Comparison of ENCODE assay signal across 15 cellular contexts in the genomic region with DNA sequence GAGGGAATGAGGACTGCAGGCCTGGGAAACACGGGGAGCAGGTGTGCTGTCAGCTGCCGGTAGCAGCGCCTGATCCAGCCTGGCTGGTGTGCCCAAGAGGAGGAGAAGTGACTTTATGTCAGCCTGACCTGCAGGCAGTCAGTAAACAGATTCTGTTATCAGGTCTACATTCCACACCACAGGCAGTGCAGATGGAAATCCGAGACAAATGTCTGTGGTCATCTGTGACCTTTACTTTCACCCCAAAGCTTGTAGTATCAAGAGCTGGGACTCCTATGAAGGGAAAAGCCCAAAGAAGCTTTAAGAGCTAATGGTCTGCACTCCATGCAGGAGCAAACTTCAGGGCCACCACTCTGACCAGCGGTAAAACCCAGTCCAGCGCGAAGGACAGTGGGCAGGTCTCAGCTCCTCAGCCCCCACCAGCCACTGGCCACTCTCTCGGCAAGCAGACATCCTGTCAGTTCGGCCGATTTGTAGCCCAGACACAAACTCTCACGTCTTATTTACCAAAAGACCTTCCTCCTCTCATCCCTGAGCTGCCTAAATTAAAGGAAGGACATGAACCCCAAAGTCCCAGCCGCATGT. TPM values are rescaled to one million over a fixed set of nuclear protein-coding genes. Genes with fewer than 3 reads are reported as not detected.
DNase-seq lines count a peak whose midpoint lies in the region; ATAC-seq, FAIRE-seq and TF ChIP-seq lines count a peak whose summit lies in the region.
"Had no signal": no experiment of that assay in that cellular context is flagged by ENCODE, and none has a peak within 500 bp of the region (broad histone marks: within the 10 kb centered on the region; RNA-seq: fewer than 3 reads in every experiment).

No MANE protein-coding gene starts in this region.

- no peaks in the 10 kb centered on the region for H3K27me3 ChIP-seq in astrocyte (ENCODE audit: insufficient read depth, low read length)
- H3K27me3 ChIP-seq: thyroid gland had no signal

- peaks cover 2% of the 10 kb centered on the region for H3K36me3 Mint-ChIP-seq in activated naive CD8-positive, alpha-beta T cell treated with anti-CD3 and anti-CD28 coated beads, Interleukin-2, amount 50 U/mL, for 24 hours (ENCODE audit: low read depth)
- H3K36me3 Mint-ChIP-seq in activated naive CD8-positive, alpha-beta T cell treated with anti-CD3 and anti-CD28 coated beads for 36 hours = no peaks in the 10 kb centered on the region
- H3K36me3 Mint-ChIP-seq in astrocyte (ENCODE audit: low read depth, unreplicated experiment) (peaks cover 9% of the 10 kb centered on the region), type B pancreatic cell (peaks cover 5% of the 10 kb centered on the region)

- no peak overlapping the region for H3K9ac ChIP-seq in astrocyte (ENCODE audit: low read length)

- H4K20me1 ChIP-seq in astrocyte (ENCODE audit: insufficient read depth, low read length) = peaks cover 96% of the 10 kb centered on the region

- H3K36me3 ChIP-seq in astrocyte (ENCODE audit: insufficient read depth, low read length) = no peaks in the 10 kb centered on the region
- H3K36me3 ChIP-seq: thyroid gland had no signal

- peak; percentile 48 for ATAC-seq in activated naive CD8-positive, alpha-beta T cell treated with anti-CD3 and anti-CD28 coated beads, Interleukin-2, amount 50 U/mL, for 24 hours
- ATAC-seq in left lobe of liver (peak; percentile 61), GM21515 (IDR thresholded peaks at IDR 0.05; ENCODE audit: unreplicated experiment) (no peak)
- ATAC-seq: A549 had no signal

- TF ChIP-seq CTCF in astrocyte (IDR thresholded peaks at IDR 0.05; ENCODE audit: insufficient read depth, low read depth, low read length) (no peak), type B pancreatic cell (conservative IDR thresholded peaks at IDR 0.05) (no peak)

- peaks cover 53% of the 10 kb centered on the region for H3K4me1 Mint-ChIP-seq in activated naive CD8-positive, alpha-beta T cell treated with anti-CD3 and anti-CD28 coated beads, Interleukin-2, amount 50 U/mL, for 24 hours
- peaks cover 34% of the 10 kb centered on the region for H3K4me1 Mint-ChIP-seq in activated naive CD8-positive, alpha-beta T cell treated with anti-CD3 and anti-CD28 coated beads for 36 hours
- H3K4me1 Mint-ChIP-seq in astrocyte (ENCODE audit: low read depth, unreplicated experiment) = peaks cover 20% of the 10 kb centered on the region
- peaks cover 44% of the 10 kb centered on the region for H3K4me1 Mint-ChIP-seq in type B pancreatic cell (ENCODE audit: unreplicated experiment)

- no peak overlapping the region for H3K4me3 Mint-ChIP-seq in activated naive CD8-positive, alpha-beta T cell treated with anti-CD3 and anti-CD28 coated beads, Interleukin-2, amount 50 U/mL, for 24 hours
- no peak overlapping the region for H3K4me3 Mint-ChIP-seq in activated naive CD8-positive, alpha-beta T cell treated with anti-CD3 and anti-CD28 coated beads for 36 hours
- H3K4me3 Mint-ChIP-seq in astrocyte (ENCODE audit: unreplicated experiment) (peak overlapping the region; percentile 6), type B pancreatic cell (peak overlapping the region; percentile 6)

- peaks cover 12% of the 10 kb centered on the region for H3K4me1 ChIP-seq in astrocyte (ENCODE audit: insufficient read depth, low read length)

- H3K4me3 ChIP-seq in astrocyte (ENCODE audit: insufficient read depth, low read depth, low read length) = no peak overlapping the region
- H3K4me3 ChIP-seq: A549, thyroid gland had no signal

- H2AFZ ChIP-seq in astrocyte (ENCODE audit: low read depth, low read length) = no peak overlapping the region

- no peak for FAIRE-seq in astrocyte (lab: Jason Lieb, UNC)
- FAIRE-seq: A549 had no signal

- no peak overlapping the region for H3K27ac Mint-ChIP-seq in activated naive CD8-positive, alpha-beta T cell treated with anti-CD3 and anti-CD28 coated beads, Interleukin-2, amount 50 U/mL, for 24 hours
- no peak overlapping the region for H3K27ac Mint-ChIP-seq in activated naive CD8-positive, alpha-beta T cell treated with anti-CD3 and anti-CD28 coated beads for 36 hours
- H3K27ac Mint-ChIP-seq in astrocyte (ENCODE audit: unreplicated experiment) (peak overlapping the region; percentile 84), type B pancreatic cell (peak overlapping the region; percentile 60)

- H3K9me3 Mint-ChIP-seq in activated naive CD8-positive, alpha-beta T cell treated with anti-CD3 and anti-CD28 coated beads, Interleukin-2, amount 50 U/mL, for 24 hours = no peaks in the 10 kb centered on the region
- H3K9me3 Mint-ChIP-seq in activated naive CD8-positive, alpha-beta T cell treated with anti-CD3 and anti-CD28 coated beads for 36 hours = no peaks in the 10 kb centered on the region
- H3K9me3 Mint-ChIP-seq in astrocyte (ENCODE audit: unreplicated experiment) (no peaks in the 10 kb centered on the region), type B pancreatic cell (no peaks in the 10 kb centered on the region)

- H3K4me2 ChIP-seq in astrocyte (ENCODE audit: low read length) = peak overlapping the region; percentile 1
- H3K4me2 ChIP-seq: A549 had no signal

- DNase-seq in activated naive CD8-positive, alpha-beta T cell treated with anti-CD3 and anti-CD28 coated beads, Interleukin-2, amount 50 U/mL, for 24 hours = no peak
- no peak for DNase-seq in activated naive CD8-positive, alpha-beta T cell treated with anti-CD3 and anti-CD28 coated beads for 36 hours
- DNase-seq in astrocyte (ENCODE audit: low read depth) (peak; percentile 56), left lobe of liver (ENCODE audit: low spot score) (no peak), type B pancreatic cell (ENCODE audit: extremely low spot score, unreplicated experiment) (no peak), NCI-H2196 treated with DMSO at 0.1 percent for 48 hours (lab: John Stamatoyannopoulos, UW; ENCODE audit: unreplicated experiment) (no peak), retina (no peak)
- DNase-seq: activated CD8-positive, alpha-beta memory T cell treated with anti-CD3 and anti-CD28 coated beads for 24 hours; amniotic stem cell; NCI-H748 treated with DMSO at 0.1 percent for 48 hours; thyroid gland had no signal

- peaks cover 96% of the 10 kb centered on the region for H3K79me2 ChIP-seq in astrocyte (ENCODE audit: insufficient read depth, low read length)

- no peaks in the 10 kb centered on the region for H3K27me3 Mint-ChIP-seq in activated naive CD8-positive, alpha-beta T cell treated with anti-CD3 and anti-CD28 coated beads, Interleukin-2, amount 50 U/mL, for 24 hours
- H3K27me3 Mint-ChIP-seq in activated naive CD8-positive, alpha-beta T cell treated with anti-CD3 and anti-CD28 coated beads for 36 hours = no peaks in the 10 kb centered on the region
- H3K27me3 Mint-ChIP-seq in astrocyte (ENCODE audit: low read depth, unreplicated experiment) = no peaks in the 10 kb centered on the region
- H3K27me3 Mint-ChIP-seq in type B pancreatic cell = no peaks in the 10 kb centered on the region

- no peaks in the 10 kb centered on the region for H3K9me3 ChIP-seq in astrocyte (ENCODE audit: insufficient read depth, low read depth, low read length)
- H3K9me3 ChIP-seq: A549, thyroid gland had no signal

- H3K27ac ChIP-seq in astrocyte (ENCODE audit: low read depth, low read length) = no peak overlapping the region
- H3K27ac ChIP-seq: thyroid gland had no signal

RNA-seq across cellular contexts. Expression of gene EPS15L1, which starts 7.7 kb away (rescaled TPM):
- 10 to 100 TPM; 25.1 to 25.8 TPM for total RNA-seq in activated naive CD8-positive, alpha-beta T cell treated with anti-CD3 and anti-CD28 coated beads for 36 hours
- 35.1 and 36.8 TPM in 2 replicates for total RNA-seq in astrocyte
- total RNA-seq in left lobe of liver = 17.2 TPM
- total RNA-seq in type B pancreatic cell (ENCODE audit: low replicate concordance) = 46.6 and 48.7 TPM in 2 replicates

RNA-seq across cellular contexts. Expression of gene CALR3, which starts 31.9 kb away (rescaled TPM):
- under 1 TPM in 1 of 2 experiments, not detected in 1; 0.16 TPM for total RNA-seq in activated naive CD8-positive, alpha-beta T cell treated with anti-CD3 and anti-CD28 coated beads for 36 hours
- total RNA-seq in astrocyte (not detected in 2 replicates), left lobe of liver (not detected), type B pancreatic cell (ENCODE audit: low replicate concordance) (not detected in 2 replicates)
- total RNA-seq: G401, omental fat pad had no signal

RNA-seq across cellular contexts. Expression of gene C19orf44, which starts 32.1 kb away (rescaled TPM):
- total RNA-seq in activated naive CD8-positive, alpha-beta T cell treated with anti-CD3 and anti-CD28 coated beads for 36 hours = 1 to 10 TPM; 2.7 to 3.0 TPM
- total RNA-seq in astrocyte = 4.4 and 5.0 TPM in 2 replicates
- total RNA-seq in left lobe of liver = 2.4 TPM
- total RNA-seq in type B pancreatic cell (ENCODE audit: low replicate concordance) = 4.3 and 8.5 TPM in 2 replicates

Comparison
In these comparisons a context has a peak if more than half of its experiments do, and no peak if none do; other contexts are left out.
1. H3K27ac Mint-ChIP-seq: peak in astrocyte (single experiment) and type B pancreatic cell (single experiment); none in activated naive CD8-positive, alpha-beta T cell treated with anti-CD3 and anti-CD28 coated beads, Interleukin-2, amount 50 U/mL, for 24 hours (single experiment) and activated naive CD8-positive, alpha-beta T cell treated with anti-CD3 and anti-CD28 coated beads for 36 hours (single experiment).
2. H3K4me3 Mint-ChIP-seq: peak in astrocyte (single experiment) and type B pancreatic cell (single experiment); none in activated naive CD8-positive, alpha-beta T cell treated with anti-CD3 and anti-CD28 coated beads, Interleukin-2, amount 50 U/mL, for 24 hours (single experiment) and activated naive CD8-positive, alpha-beta T cell treated with anti-CD3 and anti-CD28 coated beads for 36 hours (single experiment).